Comparison of ENCODE assay signal across 8 cellular contexts in the genomic region with DNA sequence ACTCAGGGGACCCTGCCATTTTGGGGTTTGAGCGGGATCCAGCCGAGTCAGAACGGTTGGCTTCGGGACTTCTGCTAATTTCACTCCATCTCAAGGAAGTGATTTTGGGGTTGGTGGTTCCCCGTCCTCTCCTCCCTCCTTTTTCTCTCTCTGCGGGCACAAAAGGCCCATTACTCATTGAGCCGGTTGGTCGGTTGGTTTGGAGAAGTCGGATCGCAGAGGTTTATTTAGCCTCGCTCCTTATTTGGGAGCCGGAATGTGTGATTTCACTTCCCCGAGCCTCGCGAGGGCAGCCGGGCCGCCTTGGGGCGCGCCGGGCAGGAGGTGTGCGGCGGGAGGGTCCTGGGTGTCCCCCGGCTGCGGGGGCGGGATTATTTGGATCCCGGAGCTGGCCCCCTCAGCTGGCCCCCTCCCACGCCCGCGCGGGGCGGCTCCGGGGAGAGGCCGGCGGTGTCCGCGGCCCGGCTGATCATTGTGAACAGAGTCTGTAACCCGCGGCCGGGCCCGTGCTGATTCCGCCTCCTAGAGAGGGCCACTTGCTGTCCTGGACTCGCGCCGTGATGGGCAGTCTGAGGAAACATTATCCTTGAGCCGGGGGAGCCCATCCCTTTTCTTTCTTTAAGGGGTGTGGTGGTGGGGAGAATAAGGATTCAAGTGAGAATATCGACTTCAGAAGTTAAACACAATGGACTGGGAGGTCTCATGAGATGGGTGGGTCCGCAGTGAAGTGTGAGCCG. TPM values are rescaled to one million over a fixed set of nuclear protein-coding genes. Genes with fewer than 3 reads are reported as not detected.
DNase-seq lines count a peak whose midpoint lies in the region; ATAC-seq and TF ChIP-seq lines count a peak whose summit lies in the region.

No MANE protein-coding gene starts in this region.

- peaks cover 20% of the 10 kb centered on the region for H3K27me3 ChIP-seq in A673 (replicated peaks; ENCODE audit: insufficient read depth, low read depth, low read length, poor library complexity)

- ATAC-seq in GM18502 (IDR thresholded peaks at IDR 0.05; ENCODE audit: poor library complexity, unreplicated experiment), result peak; percentile 32
- peak; percentile 59 for ATAC-seq in T-helper 17 cell

- H3K4me3 Mint-ChIP-seq in T-helper 17 cell, result peak overlapping the region; percentile 98

- TF ChIP-seq CTCF in A673 (conservative IDR thresholded peaks at IDR 0.05; ENCODE audit: low read depth, low read length) (no peak), cardiac fibroblast (IDR thresholded peaks at IDR 0.05; ENCODE audit: low read depth, low read length) (no peak)

- H3K27me3 Mint-ChIP-seq in T-helper 17 cell, result no peaks in the 10 kb centered on the region

- peak; percentile 65 for DNase-seq in A673 (ENCODE audit: low spot score)
- DNase-seq in HT-29 (ENCODE audit: low spot score), result peak; percentile 61
- peak; percentile 17 to 57 (median 33) for DNase-seq in T-helper 17 cell
- DNase-seq in cardiac fibroblast (ENCODE audit: low read depth in 2 of 2), result peak; percentile 72 to 78
- DNase-seq in islet precursor cell, result peak; percentile 82
- DNase-seq in stimulated activated CD4-positive, alpha-beta T cell treated with anti-CD3 and anti-CD28 coated beads, Interleukin-2, amount 100 ng/mL, for 24 hours, result peak; percentile 42 to 48
- no peak for DNase-seq in DMS153 treated with DMSO at 0.1 percent for 48 hours (lab: John Stamatoyannopoulos, UW; ENCODE audit: unreplicated experiment)

- peaks cover 13% of the 10 kb centered on the region for H3K4me1 ChIP-seq in A673 (ENCODE audit: insufficient read depth, low read length, poor library complexity, severe bottlenecking)

- no peaks in the 10 kb centered on the region for H3K36me3 Mint-ChIP-seq in T-helper 17 cell (ENCODE audit: low read depth)

- H3K27ac Mint-ChIP-seq in T-helper 17 cell, result peak overlapping the region; percentile 92

- H3K9me3 ChIP-seq in A673 (ENCODE audit: low read depth, low read length, poor library complexity, severe bottlenecking) (no peaks in the 10 kb centered on the region), T-helper 17 cell (ENCODE audit: control insufficient read depth, low read length, poor library complexity, severe bottlenecking) (no peaks in the 10 kb centered on the region)

- POLR2A ChIA-PET in A673 (lab: Charles Lee; ENCODE audit: low non-redundant PET), result no interaction called here

- peaks cover 43% of the 10 kb centered on the region for H3K4me1 Mint-ChIP-seq in T-helper 17 cell

- H3K27ac ChIP-seq in A673 (ENCODE audit: low read depth, low read length, poor library complexity, severe bottlenecking), result peak overlapping the region; percentile 68

- BruUV-seq in A673 (replicated peaks; lab: Mats Ljungman, UMichigan), result no TSS peak

- peak overlapping the region; percentile 78 for H3K4me3 ChIP-seq in A673 (ENCODE audit: low read depth, low read length, poor library complexity, severe bottlenecking)
- peak overlapping the region; percentile 87 to 89 for H3K4me3 ChIP-seq in cardiac fibroblast (replicated peaks in 1 of 2; ENCODE audit: low read depth in 2 of 2, low read length in 2 of 2)

- H3K36me3 ChIP-seq in A673 (ENCODE audit: insufficient read depth, low read length, poor library complexity, severe bottlenecking), result no peaks in the 10 kb centered on the region

- intact Hi-C loops in A673 (cut with micrococcal nuclease; ENCODE audit: unreplicated experiment), result no loop called here

- CTCF ChIA-PET in A673 (lab: Charles Lee), result no interaction called here

RNA-seq across cellular contexts. Expression of a gene that starts 1.2 kb away (rescaled TPM):
- total RNA-seq in A673 (2021), result 39.2 and 41.9 TPM in 2 replicates
- 41.9 and 50.4 TPM in 2 replicates for total RNA-seq in HT-29 (2014; rRNA removed; shearing (Covaris generic))
- total RNA-seq in T-helper 17 cell, result 100 to 1,000 TPM; 181 to 182 TPM

RNA-seq across cellular contexts. Expression of a gene that starts 50.6 kb away (rescaled TPM):
- total RNA-seq in A673 (2021) (18.7 and 24.0 TPM in 2 replicates), T-helper 17 cell (1 to 10 TPM; 3.0 to 3.6 TPM)
- 0.31 and 0.36 TPM in 2 replicates for total RNA-seq in HT-29 (2014; rRNA removed; shearing (Covaris generic))
